Comparison of ENCODE assay signal across 20 cellular contexts in genomic region chr1:107877749-107878148, GRCh38.
DNase-seq lines count a peak whose midpoint lies in the region; ATAC-seq, FAIRE-seq and TF ChIP-seq lines count a peak whose summit lies in the region.
"Had no signal": no experiment of that assay in that cellular context is flagged by ENCODE, and none has a peak within 500 bp of the region (broad histone marks: within the 10 kb centered on the region; RNA-seq: fewer than 3 reads in every experiment).

No MANE protein-coding gene starts in this region.

- H4K8ac ChIP-seq in H9 (replicated peaks; ENCODE audit: insufficient read length, low read depth, low read length), result no peak overlapping the region

- H3K36me3 Mint-ChIP-seq in H9 (ENCODE audit: insufficient read depth in 1 of 3, low read depth in 3 of 3), result no peaks in the 10 kb centered on the region

- H3K9me3 ChIP-seq in BLaER1 treated with 17β-estradiol and CSF1 and Interleukin-3, amounts not matched to agents 10 nM and 100 nM (replicated peaks in 1 of 11), result peaks cover 0 to 44% (median 27%) of the 10 kb centered on the region in 11 experiments; a peak in 16 of 22 replicates
- no peaks in the 10 kb centered on the region for H3K9me3 ChIP-seq in K562 (replicated peaks; ENCODE audit: control insufficient read depth, insufficient read depth, low read depth, low read length)
- no peaks in the 10 kb centered on the region for H3K9me3 ChIP-seq in H9 (ENCODE audit: control insufficient read depth, low read depth, low read length)
- H3K9me3 ChIP-seq: body of pancreas, thoracic aorta had no signal

- H4K20me1 ChIP-seq in BLaER1 treated with 17β-estradiol and CSF1 and Interleukin-3, amounts not matched to agents 10 nM and 100 nM, result peaks cover 0 to 8% (median 0%) of the 10 kb centered on the region in 11 experiments; a peak in 1 of 22 replicates
- H4K20me1 ChIP-seq in K562 (replicated peaks; ENCODE audit: control insufficient read depth, insufficient read depth, low read length) (no peaks in the 10 kb centered on the region), H9 (ENCODE audit: control insufficient read depth, insufficient read depth, insufficient read length) (no peaks in the 10 kb centered on the region)

- H3K4me1 ChIP-seq in BLaER1 treated with 17β-estradiol and CSF1 and Interleukin-3, amounts not matched to agents 10 nM and 100 nM, result peaks cover 12 to 75% (median 34%) of the 10 kb centered on the region in 10 experiments; a peak in 17 of 20 replicates
- H3K4me1 ChIP-seq in K562 (replicated peaks in 1 of 2; ENCODE audit: control insufficient read depth in 2 of 2, insufficient read depth in 2 of 2, low read length in 2 of 2) (no peaks in the 10 kb centered on the region), H9 (ENCODE audit: insufficient read depth, low read length) (no peaks in the 10 kb centered on the region)
- H3K4me1 ChIP-seq: body of pancreas had no signal

- no peak overlapping the region for H2AFZ ChIP-seq in K562 (ENCODE audit: low read depth, low read length)
- no peak overlapping the region for H2AFZ ChIP-seq in H9 (ENCODE audit: low read length)
- H2AFZ ChIP-seq: PC-9 had no signal

- peaks cover 19 to 23% of the 10 kb centered on the region in 2 experiments for H3K4me1 Mint-ChIP-seq in H9

- no peak overlapping the region for H2BK12ac ChIP-seq in H9 (ENCODE audit: insufficient read length, low read depth, low read length)

- H3K4me3 Mint-ChIP-seq in H9, result no peak overlapping the region
- H3K4me3 Mint-ChIP-seq: activated naive CD8-positive, alpha-beta T cell treated with anti-CD3 and anti-CD28 coated beads, Interleukin-2, amount 10 ng/mL, durations not matched to agents 7 days and 5 days had no signal

- no peak for TF ChIP-seq EP300 in K562 (IDR thresholded peaks at IDR 0.05; ENCODE audit: low read length)

- H4K91ac ChIP-seq in H9 (ENCODE audit: insufficient read length, low read depth, low read length), result no peak overlapping the region

- no peak overlapping the region for H3K4ac ChIP-seq in H9 (ENCODE audit: low read depth, low read length)

- CTCF ChIA-PET in K562 (lab: Yijun Ruan, JAX; ENCODE audit: low intra/inter-chr PET ratio), result no interaction called here

- H3K14ac ChIP-seq in H9 (ENCODE audit: insufficient read depth, low read length), result no peak overlapping the region

- peak overlapping the region in 7 of 11 experiments; percentile 26 to 59 (median 40); a peak in 10 of 22 replicates for H3K27ac ChIP-seq in BLaER1 treated with 17β-estradiol and CSF1 and Interleukin-3, amounts not matched to agents 10 nM and 100 nM
- H3K27ac ChIP-seq in K562 (ENCODE audit: extremely low read depth, low read depth, low read length) (no peak overlapping the region), H9 (ENCODE audit: insufficient read length, low read depth, low read length) (no peak overlapping the region)
- H3K27ac ChIP-seq: body of pancreas, coronary artery, PC-9, thoracic aorta had no signal

- no TSS peak for BruUV-seq in K562 (replicated peaks; lab: Mats Ljungman, UMichigan)

- no peak for TF ChIP-seq CTCF in K562 (IDR thresholded peaks at IDR 0.05 in 2 of 3, conservative IDR thresholded peaks at IDR 0.05 in 1 of 3; ENCODE audit: insufficient read depth in 2 of 3, low read depth in 1 of 3, low read length in 3 of 3)
- TF ChIP-seq CTCF in H9 (conservative IDR thresholded peaks at IDR 0.05), result no peak

- H4K5ac ChIP-seq in H9 (ENCODE audit: insufficient read length, low read depth, low read length), result no peak overlapping the region

- H2BK20ac ChIP-seq in H9 (ENCODE audit: low read depth, low read length, poor library complexity, severe bottlenecking), result no peak overlapping the region

- no peaks in the 10 kb centered on the region for H3K9me1 ChIP-seq in K562 (ENCODE audit: control insufficient read depth, insufficient read depth, low read length)

- H3K56ac ChIP-seq in H9 (ENCODE audit: insufficient read length, low read depth, low read length), result no peak overlapping the region

- peak overlapping the region in 9 of 11 experiments; percentile 9 to 76 (median 46); a peak in 12 of 22 replicates for H3K4me2 ChIP-seq in BLaER1 treated with 17β-estradiol and CSF1 and Interleukin-3, amounts not matched to agents 10 nM and 100 nM
- H3K4me2 ChIP-seq in K562 (ENCODE audit: insufficient read depth, low read length), result no peak overlapping the region
- H3K4me2 ChIP-seq in H9 (ENCODE audit: insufficient read depth, insufficient read length, low read length), result no peak overlapping the region

- H2AK5ac ChIP-seq in H9 (ENCODE audit: insufficient read length, low read length), result no peak overlapping the region

- no peak overlapping the region for H3K23ac ChIP-seq in H9 (ENCODE audit: insufficient read length, low read depth, low read length)

- intact Hi-C loops in K562 (cut with micrococcal nuclease), result loop anchor here (10.0 kb wide), 1 partner anchor 57 kb away; no protein-coding TSS in a partner anchor

- ATAC-seq in K562, result no peak
- ATAC-seq in SK-N-SH treated with all-trans-retinoic acid at 6 μM for 48 hours, result no peak
- ATAC-seq: body of pancreas had no signal

- H3K27ac Mint-ChIP-seq in H9, result peak overlapping the region in 1 of 3 experiments; percentile 69; a peak in 3 of 7 replicates
- H3K27ac Mint-ChIP-seq: activated naive CD8-positive, alpha-beta T cell treated with anti-CD3 and anti-CD28 coated beads, Interleukin-2, amount 10 ng/mL, durations not matched to agents 7 days and 5 days had no signal

- 5% methylated on average over 1 of the region's 1 CpG for WGBS in K562 (ENCODE audit: insufficient coverage, low coverage, missing lambda C conversion rate)
- WGBS in H9 (ENCODE audit: extremely low coverage, insufficient read length, low lambda C conversion rate), result no CpG with 5 or more reads among the region's 1 CpG

- DNase-seq in GM12891 (ENCODE audit: insufficient read length, low spot score) (no peak), NOMO-1 treated with DMSO at 0.1 percent for 48 hours (lab: John Stamatoyannopoulos, UW; ENCODE audit: unreplicated experiment) (peak; percentile 60), K562 (ENCODE audit: extremely low read depth in 1 of 4, low spot score in 3 of 4) (no peak), NCI-H187 (lab: John Stamatoyannopoulos, UW) (no peak), NCI-H2029 treated with DMSO at 0.1 percent for 48 hours (lab: John Stamatoyannopoulos, UW) (no peak), H9 (no peak)
- DNase-seq: activated naive CD8-positive, alpha-beta T cell treated with anti-CD3 and anti-CD28 coated beads, Interleukin-2, amount 10 ng/mL, durations not matched to agents 7 days and 5 days; Calu3; hippocampal formation; MG63; NCI-H2029; SW 1271 had no signal

- H3K9me3 Mint-ChIP-seq in H9, result no peaks in the 10 kb centered on the region

- no peaks in the 10 kb centered on the region for H3K79me2 ChIP-seq in K562 (ENCODE audit: control insufficient read depth, insufficient read depth, low read length)
- H3K79me2 ChIP-seq in H9 (ENCODE audit: insufficient read depth, low read length), result no peaks in the 10 kb centered on the region

- H2BK5ac ChIP-seq in H9 (ENCODE audit: insufficient read length, low read length), result no peak overlapping the region

- H3K27me3 Mint-ChIP-seq in H9 (ENCODE audit: low read depth), result no peaks in the 10 kb centered on the region
- H3K27me3 Mint-ChIP-seq: activated naive CD8-positive, alpha-beta T cell treated with anti-CD3 and anti-CD28 coated beads, Interleukin-2, amount 10 ng/mL, durations not matched to agents 7 days and 5 days had no signal

- in situ Hi-C loops in K562 (cut with MboI), result no loop called here

- H3K9ac ChIP-seq in BLaER1 treated with 17β-estradiol and CSF1 and Interleukin-3, amounts not matched to agents 10 nM and 100 nM, result no peak overlapping the region
- H3K9ac ChIP-seq in K562 (ENCODE audit: insufficient read depth in 1 of 2, low read depth in 2 of 2, low read length in 2 of 2), result no peak overlapping the region
- H3K9ac ChIP-seq in H9 (ENCODE audit: extremely low read depth, insufficient read length, low read length), result no peak overlapping the region

- no peaks in the 10 kb centered on the region for H3K27me3 ChIP-seq in BLaER1 treated with 17β-estradiol and CSF1 and Interleukin-3, amounts not matched to agents 10 nM and 100 nM
- no peaks in the 10 kb centered on the region for H3K27me3 ChIP-seq in K562 (ENCODE audit: control insufficient read depth in 2 of 2, insufficient read depth in 2 of 2, low read length in 2 of 2)
- H3K27me3 ChIP-seq in H9 (ENCODE audit: insufficient read depth, low read length), result no peaks in the 10 kb centered on the region
- H3K27me3 ChIP-seq: body of pancreas, MG63 had no signal

- no peak overlapping the region for H3T11ph ChIP-seq in H9 (ENCODE audit: low read length)

- TF ChIP-seq POLR2A in GM12891 (IDR thresholded peaks at IDR 0.05; ENCODE audit: low read depth, low read length) (no peak), K562 (conservative IDR thresholded peaks at IDR 0.05) (no peak)

- no peak overlapping the region for H3K18ac ChIP-seq in H9 (ENCODE audit: insufficient read length, low read depth, low read length)

- no peaks in the 10 kb centered on the region for H3K23me2 ChIP-seq in H9 (ENCODE audit: insufficient read length, low read depth, low read length, poor library complexity, severe bottlenecking)

- POLR2A ChIA-PET in K562 (lab: Yijun Ruan, JAX), result interaction anchor here (0.5 kb wide), 1 partner anchor 246 kb away, joined by 4 read pairs; no protein-coding TSS in a partner anchor

- no peak overlapping the region for H3K4me3 ChIP-seq in BLaER1 treated with 17β-estradiol and CSF1 and Interleukin-3, amounts not matched to agents 10 nM and 100 nM
- no peak overlapping the region for H3K4me3 ChIP-seq in K562
- H3K4me3 ChIP-seq: body of pancreas, coronary artery, MG63, PC-9, thoracic aorta had no signal

- FAIRE-seq in GM12891 (lab: Jason Lieb, UNC) (no peak), K562 (lab: Jason Lieb, UNC) (no peak)
- FAIRE-seq: endothelial cell of umbilical vein, keratinocyte had no signal

- H2BK15ac ChIP-seq in H9 (ENCODE audit: low read depth, low read length), result no peak overlapping the region

- H3K36me3 ChIP-seq in BLaER1 treated with 17β-estradiol and CSF1 and Interleukin-3, amounts not matched to agents 10 nM and 100 nM, result peaks cover 0 to 64% (median 14%) of the 10 kb centered on the region in 11 experiments; a peak in 10 of 22 replicates
- no peaks in the 10 kb centered on the region for H3K36me3 ChIP-seq in K562 (ENCODE audit: control insufficient read depth, insufficient read depth, low read length)
- H3K36me3 ChIP-seq: MG63, thoracic aorta had no signal

- no peak overlapping the region for H2BK120ac ChIP-seq in H9 (ENCODE audit: low read depth, low read length, poor library complexity, severe bottlenecking)

- H3K79me1 ChIP-seq in H9 (ENCODE audit: insufficient read depth, low read depth, low read length, poor library complexity, severe bottlenecking), result no peaks in the 10 kb centered on the region

- no peak for TF ChIP-seq RAD21 in K562 (CRISPR knock-in tag; conservative IDR thresholded peaks at IDR 0.05 in 1 of 2, IDR thresholded peaks at IDR 0.05 in 1 of 2)

TF ChIP-seq in GM12891, 5 proteins besides CTCF, POLR2A, EP300 and RAD21 (continues in another document):
- TF ChIP-seq POU2F2 (IDR thresholded peaks at IDR 0.05; ENCODE audit: low read depth, low read length), result no peak

TF ChIP-seq in SK-N-SH treated with all-trans-retinoic acid at 6 μM for 48 hours, 23 proteins besides CTCF, POLR2A, EP300 and RAD21 (continues in another document):
- no peak for TF ChIP-seq ZNF8 (CRISPR knock-in tag; IDR thresholded peaks at IDR 0.05)
- no peak for TF ChIP-seq ZC3H10 (CRISPR knock-in tag; IDR thresholded peaks at IDR 0.05)
- TF ChIP-seq BACH2 (CRISPR knock-in tag; IDR thresholded peaks at IDR 0.05; ENCODE audit: borderline replicate concordance), result no peak
- no peak for TF ChIP-seq ZNF70 (CRISPR knock-in tag; IDR thresholded peaks at IDR 0.05)

Comparison
In these comparisons a context has a peak if more than half of its experiments do, and no peak if none do; other contexts are left out.
1. H3K27ac ChIP-seq: peak in BLaER1 treated with 17β-estradiol and CSF1 and Interleukin-3, amounts not matched to agents 10 nM and 100 nM (7 of 11); none in K562 (single experiment) and H9 (single experiment).
2. H3K4me2 ChIP-seq: peak in BLaER1 treated with 17β-estradiol and CSF1 and Interleukin-3, amounts not matched to agents 10 nM and 100 nM (9 of 11); none in K562 (single experiment) and H9 (single experiment).